8 cellular contexts compared by ENCODE assay signal in the genomic region with DNA sequence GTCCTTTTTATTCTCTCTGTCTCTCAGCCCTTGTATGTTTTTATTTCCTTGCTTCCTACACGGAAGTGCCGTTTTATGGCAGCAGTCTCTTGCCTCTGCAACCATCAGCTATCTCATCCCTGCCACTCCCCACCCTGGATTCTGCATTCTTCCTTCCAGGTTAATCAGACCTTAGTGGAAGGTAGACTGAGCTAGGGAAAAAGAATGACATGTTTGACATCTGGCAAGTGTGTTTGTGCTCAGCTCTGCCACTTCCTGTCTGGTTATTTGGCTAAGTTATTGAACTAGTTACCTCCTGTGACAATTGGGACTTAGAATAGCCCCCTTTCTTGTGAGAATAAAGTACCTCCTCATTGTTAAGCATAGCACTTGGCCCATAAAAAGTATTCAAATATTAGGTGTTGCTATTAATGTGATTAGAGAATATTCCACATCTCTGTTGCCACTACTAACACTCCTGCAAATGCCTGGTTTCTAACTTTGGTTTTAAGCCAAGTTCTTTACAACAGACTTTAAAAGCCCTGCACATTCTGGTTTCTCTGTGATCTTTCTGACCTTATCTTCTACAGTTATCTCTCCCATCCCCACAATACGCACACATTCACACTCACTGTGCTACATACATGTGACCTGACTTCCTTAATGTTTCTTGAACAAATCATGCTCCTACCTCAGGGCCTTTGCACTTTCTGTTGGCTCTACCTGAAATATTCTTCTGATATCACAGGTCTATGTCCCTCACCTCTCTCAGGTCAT. TPM values are rescaled to one million over a fixed set of nuclear protein-coding genes. Genes with fewer than 3 reads are reported as not detected.
DNase-seq lines count a peak whose midpoint lies in the region; ATAC-seq, FAIRE-seq and TF ChIP-seq lines count a peak whose summit lies in the region.

No MANE protein-coding gene starts in this region.

- no peaks in the 10 kb centered on the region for H3K9me3 Mint-ChIP-seq in activated CD8-positive, alpha-beta memory T cell treated with anti-CD3 and anti-CD28 coated beads, Interleukin-2, amount 10 ng/mL, durations not matched to agents 7 days and 5 days (ENCODE audit: low read depth)

- H3K4me3 ChIP-seq in GM12878 (peak overlapping the region; percentile 33; the same call in 1 of the 2 replicates), psoas muscle (peak overlapping the region; percentile 48), uterus (no peak overlapping the region)

- FAIRE-seq in GM12878 (lab: Jason Lieb, UNC), result no peak

- DNase-seq in activated CD8-positive, alpha-beta memory T cell treated with anti-CD3 and anti-CD28 coated beads, Interleukin-2, amount 10 ng/mL, durations not matched to agents 7 days and 5 days, result peak; percentile 48
- no peak for DNase-seq in activated CD8-positive, alpha-beta memory T cell treated with anti-CD3 and anti-CD28 coated beads, Interleukin-2, amount 50 U/mL, for 48 hours
- DNase-seq in GM12878 (ENCODE audit: low read depth, low spot score) (no peak), psoas muscle (no peak), SHP77 treated with DMSO at 0.1 percent for 48 hours (lab: John Stamatoyannopoulos, UW) (no peak), NCI-H524 (lab: John Stamatoyannopoulos, UW) (no peak), uterus (no peak)

- H3K9me3 ChIP-seq in GM12878 (replicated peaks; ENCODE audit: control insufficient read depth, insufficient read depth, low read length) (peaks cover 2% of the 10 kb centered on the region; the same call in 1 of the 3 replicates), psoas muscle (no peaks in the 10 kb centered on the region), uterus (no peaks in the 10 kb centered on the region)

- H3K27me3 Mint-ChIP-seq in activated CD8-positive, alpha-beta memory T cell treated with anti-CD3 and anti-CD28 coated beads, Interleukin-2, amount 10 ng/mL, durations not matched to agents 7 days and 5 days, result no peaks in the 10 kb centered on the region

- peak overlapping the region; percentile 93 for H3K4me2 ChIP-seq in GM12878 (ENCODE audit: control insufficient read depth, insufficient read depth)

- H3K79me2 ChIP-seq in GM12878 (ENCODE audit: control insufficient read depth, insufficient read depth, low read length), result no peaks in the 10 kb centered on the region

- peak overlapping the region; percentile 100 for H2AFZ ChIP-seq in GM12878 (ENCODE audit: control insufficient read depth, low read depth, low read length)

- ATAC-seq in activated CD8-positive, alpha-beta memory T cell treated with anti-CD3 and anti-CD28 coated beads, Interleukin-2, amount 10 ng/mL, durations not matched to agents 7 days and 5 days, result peak; percentile 67
- ATAC-seq in HG03159 (IDR thresholded peaks at IDR 0.05; ENCODE audit: unreplicated experiment) (peak; percentile 45), GM12878 (peak; percentile 57), psoas muscle (no peak)

- no peak for TF ChIP-seq POLR2A in GM12878 (IDR thresholded peaks at IDR 0.05; ENCODE audit: low read depth, low read length)
- no peak for TF ChIP-seq POLR2A in uterus (IDR thresholded peaks at IDR 0.05)

- RAD21 ChIA-PET in GM12878 (lab: Charles Lee; ENCODE audit: unreplicated experiment), result interaction anchor here (0.6 to 7.0 kb wide), 22 partner anchors 9 to 1058 kb away, joined by 3 to 83 read pairs (median 5); partner anchors contain the start of genes MAPRE2 and ZNF24

- peaks cover 10% of the 10 kb centered on the region for H3K4me1 ChIP-seq in GM12878 (ENCODE audit: control insufficient read depth, insufficient read depth, low read length)
- peaks cover 25% of the 10 kb centered on the region for H3K4me1 ChIP-seq in psoas muscle
- H3K4me1 ChIP-seq in uterus, result peaks cover 0 to 6% of the 10 kb centered on the region in 2 donors

- no peak for TF ChIP-seq EP300 in GM12878 (IDR thresholded peaks at IDR 0.05; ENCODE audit: borderline replicate concordance in 1 of 2, control insufficient read depth in 1 of 2, low read depth in 2 of 2, low read length in 2 of 2)

- no peaks in the 10 kb centered on the region for H3K27me3 ChIP-seq in GM12878 (replicated peaks in 1 of 2; ENCODE audit: control insufficient read depth in 2 of 2, insufficient read depth in 2 of 2, low read length in 1 of 2)
- H3K27me3 ChIP-seq in psoas muscle (ENCODE audit: insufficient read depth in 3 of 3, low read length in 2 of 3), result no peaks in the 10 kb centered on the region
- H3K27me3 ChIP-seq in uterus, result no peaks in the 10 kb centered on the region

- WGBS in GM12878 (ENCODE audit: insufficient coverage, insufficient replicate concordance, low lambda C conversion rate, missing lambda C conversion rate), result 33% methylated on average over 3 of the region's 3 CpGs
- WGBS in psoas muscle, 3 donors, result 43 to 51% (median 46%) methylated on average over 3 of the region's 3 CpGs

- H3K27ac ChIP-seq in GM12878 (ENCODE audit: control insufficient read depth, insufficient read depth) (peak overlapping the region; percentile 81), psoas muscle (peak overlapping the region; percentile 34), uterus (peak overlapping the region in 1 of 2 donors; percentile 37)

- H4K20me1 ChIP-seq in GM12878 (ENCODE audit: control insufficient read depth, insufficient read depth), result no peaks in the 10 kb centered on the region

- H3K9ac ChIP-seq in GM12878 (ENCODE audit: control insufficient read depth, insufficient read depth, low read length), result peak overlapping the region; percentile 54

- in situ Hi-C loops in GM12878 (cut with MboI), result no loop called here

- H3K36me3 ChIP-seq in GM12878 (ENCODE audit: control insufficient read depth in 2 of 2, insufficient read depth in 2 of 2, low read length in 1 of 2) (no peaks in the 10 kb centered on the region), psoas muscle (ENCODE audit: insufficient read depth in 1 of 2, low read depth in 1 of 2) (peaks cover 2 to 24% of the 10 kb centered on the region in 2 donors), uterus (no peaks in the 10 kb centered on the region)

- no peak for TF ChIP-seq RAD21 in GM12878 (IDR thresholded peaks at IDR 0.05; ENCODE audit: insufficient read depth, low read depth, low read length)

- CTCF ChIA-PET in activated CD8-positive, alpha-beta memory T cell treated with anti-CD3 and anti-CD28 coated beads, Interleukin-2, amount 10 ng/mL, durations not matched to agents 7 days and 5 days (lab: Charles Lee), result interaction anchor here (1.0 to 2.0 kb wide), 10 partner anchors 8 to 210 kb away, joined by 3 to 41 read pairs (median 4); partner anchors contain the start of genes MAPRE2 and ZNF397
- CTCF ChIA-PET in GM12878 (lab: Yijun Ruan, JAX), result interaction anchor here (0.7 to 7.5 kb wide), 19 partner anchors 9 to 987 kb away, joined by 3 to 157 read pairs (median 8); partner anchors contain the start of gene MAPRE2

- peaks cover 6% of the 10 kb centered on the region for H3K36me3 Mint-ChIP-seq in activated CD8-positive, alpha-beta memory T cell treated with anti-CD3 and anti-CD28 coated beads, Interleukin-2, amount 10 ng/mL, durations not matched to agents 7 days and 5 days

- peak overlapping the region; percentile 100 for H3K27ac Mint-ChIP-seq in activated CD8-positive, alpha-beta memory T cell treated with anti-CD3 and anti-CD28 coated beads, Interleukin-2, amount 10 ng/mL, durations not matched to agents 7 days and 5 days

- H3K4me3 Mint-ChIP-seq in activated CD8-positive, alpha-beta memory T cell treated with anti-CD3 and anti-CD28 coated beads, Interleukin-2, amount 10 ng/mL, durations not matched to agents 7 days and 5 days, result peak overlapping the region; percentile 79

- TF ChIP-seq CTCF in GM12878 (IDR thresholded peaks at IDR 0.05 in 2 of 3, conservative IDR thresholded peaks at IDR 0.05 in 1 of 3; ENCODE audit: control insufficient read depth in 2 of 3, extremely low read depth in 1 of 3, insufficient read depth in 1 of 3, low read depth in 3 of 3, low read length in 3 of 3) (no peak), psoas muscle (IDR thresholded peaks at IDR 0.05) (no peak), uterus (IDR thresholded peaks at IDR 0.05) (no peak)

- peaks cover 28% of the 10 kb centered on the region for H3K4me1 Mint-ChIP-seq in activated CD8-positive, alpha-beta memory T cell treated with anti-CD3 and anti-CD28 coated beads, Interleukin-2, amount 10 ng/mL, durations not matched to agents 7 days and 5 days

- SMC1A ChIA-PET in GM12878 (lab: Charles Lee; ENCODE audit: uncharacterized antibody, unreplicated experiment), result interaction anchor here (0.7 to 7.7 kb wide), 25 partner anchors 9 to 356 kb away, joined by 3 to 145 read pairs (median 4); partner anchors contain the start of gene MAPRE2

- intact Hi-C loops in GM12878 (cut with micrococcal nuclease; ENCODE audit: unreplicated experiment) (no loop called here), psoas muscle (cut with DNase I) (no loop called here), uterus (cut with DNase I; ENCODE audit: low total_unique reads) (no loop called here)

- POLR2A ChIA-PET in GM12878 (lab: Charles Lee), result interaction anchor here (0.5 to 5.0 kb wide), 8 partner anchors 10 to 141 kb away, joined by 3 to 49 read pairs (median 8); partner anchors contain the start of gene MAPRE2

- no TSS peak for BruUV-seq in GM12878 (replicated peaks; lab: Mats Ljungman, UMichigan)

TF ChIP-seq in GM12878, 131 proteins besides CTCF, POLR2A, EP300 and RAD21 (continues in another document):
- peak; percentile 53; the same call in 1 of the 2 replicates for TF ChIP-seq SPI1 (IDR thresholded peaks at IDR 0.05; ENCODE audit: borderline replicate concordance, insufficient read depth, low read depth, low read length)

RNA-seq across cellular contexts. Expression of gene MAPRE2, which starts 10.8 kb away (rescaled TPM):
- 10 to 100 TPM; 40.2 to 49.0 TPM for total RNA-seq in activated CD8-positive, alpha-beta memory T cell treated with anti-CD3 and anti-CD28 coated beads, Interleukin-2, amount 10 ng/mL, durations not matched to agents 7 days and 5 days
- total RNA-seq in GM12878 (2013; cell fraction: nucleolus; rRNA removed), result 39.7 and 46.4 TPM in 2 replicates
- 20.9 and 22.4 TPM in 2 replicates for total RNA-seq in GM12878 (2014; rRNA removed)
- 18.7 and 18.9 TPM in 2 replicates for total RNA-seq in GM12878 (2014; rRNA removed; fragmentation: Illumina TruSeq; extraction: Trizol)
- 23.9 and 27.9 TPM in 2 replicates for total RNA-seq in GM12878 (2021)
- polyA plus RNA-seq in GM12878 (2011; ENCODE audit: low read depth), result 9.5 TPM
- 50.6 and 63.4 TPM in 2 replicates for polyA plus RNA-seq in GM12878 (2011; rRNA removed)
- polyA plus RNA-seq in GM12878 (2011; cell fraction: cytosol; rRNA removed), result 30.0 and 31.6 TPM in 2 replicates
- 24.9 and 37.2 TPM in 2 replicates for polyA plus RNA-seq in GM12878 (2011; cell fraction: nucleus; rRNA removed)
- 11.7 and 13.4 TPM in 2 replicates for polyA plus RNA-seq in GM12878 (2012)
- polyA plus RNA-seq in GM12878 (2014; fragmentation: Illumina TruSeq; extraction: Trizol), result 28.5 and 39.8 TPM in 2 replicates
- polyA plus RNA-seq in GM12878 (2014; fragmentation: Nextera tagmentation; extraction: Ambion mirVana), result 10 to 100 TPM; 11.0 to 16.3 TPM
- polyA plus RNA-seq in GM12878 (2014; rRNA removed), result 26.7 and 32.3 TPM in 2 replicates
- polyA plus RNA-seq in GM12878 (2016; fragmentation: Nextera tagmentation; extraction: Ambion mirVana), result 10 to 100 TPM; 24.0 to 25.0 TPM
- polyA minus RNA-seq in GM12878 (2011; rRNA and poly(A)+ RNA removed), result 33.8 and 41.5 TPM in 2 replicates
- 11.5 and 12.0 TPM in 2 replicates for polyA minus RNA-seq in GM12878 (2011; cell fraction: cytosol; rRNA and poly(A)+ RNA removed)
- 19.8 and 37.9 TPM in 2 replicates for polyA minus RNA-seq in GM12878 (2011; cell fraction: nucleus; rRNA and poly(A)+ RNA removed)
- total RNA-seq in psoas muscle, result 10 to 100 TPM; 48.0 to 83.4 (median 72.5) TPM
- 10 to 100 TPM in 2 of 3 donors, 1 to 10 TPM in 1; 3.3 to 57.3 (median 13.7) TPM for polyA plus RNA-seq in psoas muscle
- 10 to 100 TPM in 3 of 4 donors, 1 to 10 TPM in 1; 7.4 to 29.8 (median 21.7) TPM for total RNA-seq in uterus

Comparison
In these comparisons a context has a peak if more than half of its experiments do, and no peak if none do; other contexts are left out.
1. ATAC-seq: peak in activated CD8-positive, alpha-beta memory T cell treated with anti-CD3 and anti-CD28 coated beads, Interleukin-2, amount 10 ng/mL, durations not matched to agents 7 days and 5 days (single experiment), HG03159 (single experiment) and GM12878 (single experiment); none in psoas muscle (0 of 4).
2. H3K4me3 ChIP-seq: peak in GM12878 (single experiment) and psoas muscle (single experiment); none in uterus (0 of 2).